ENCODE assay signal across 18 cellular contexts in the genomic region with DNA sequence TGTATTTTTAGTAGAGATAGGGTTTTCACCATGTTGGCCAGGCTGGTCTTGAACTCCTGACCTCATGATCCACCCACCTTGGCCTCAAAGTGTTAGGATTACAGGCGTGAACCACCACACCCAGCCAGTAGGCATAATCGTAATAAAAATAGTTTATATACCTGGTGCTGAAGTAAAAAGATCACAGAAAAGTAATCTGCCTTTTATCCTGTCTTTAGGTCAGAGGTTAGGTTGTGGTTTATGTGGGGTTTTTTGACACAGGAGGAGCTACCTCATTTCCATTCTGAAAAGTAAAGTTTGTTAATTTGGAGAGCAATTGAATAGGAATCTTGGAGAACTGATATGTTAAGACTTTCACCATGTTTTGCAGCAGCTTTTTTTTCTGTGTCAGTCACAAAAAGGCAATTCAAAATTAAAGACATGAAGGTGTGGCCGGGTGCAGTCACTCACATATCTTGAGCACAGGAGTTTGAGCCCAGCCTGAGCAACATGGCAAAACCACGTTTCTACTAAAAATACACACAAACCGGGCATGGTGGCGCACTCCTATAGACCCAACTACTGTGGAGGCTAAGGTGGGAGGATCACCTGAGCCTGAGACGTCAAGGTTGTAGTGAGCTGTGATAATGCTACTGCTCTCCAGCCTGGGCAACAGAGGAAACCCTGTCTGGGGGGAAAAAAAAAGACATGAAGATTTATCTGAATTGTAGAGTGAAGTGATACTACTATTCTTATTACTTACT. TPM values are rescaled to one million over a fixed set of nuclear protein-coding genes. Genes with fewer than 3 reads are reported as not detected.
DNase-seq lines count a peak whose midpoint lies in the region; ATAC-seq lines count a peak whose summit lies in the region.
"Had no signal": no experiment of that assay in that cellular context is flagged by ENCODE, and none has a peak within 500 bp of the region (broad histone marks: within the 10 kb centered on the region; RNA-seq: fewer than 3 reads in every experiment).

No MANE protein-coding gene starts in this region.

- no peak for DNase-seq in activated T-cell treated with anti-CD3 and anti-CD28 coated beads, Interleukin-2, amount 50 U/mL, for 72 hours
- no peak for DNase-seq in activated T-cell treated with anti-CD3 and anti-CD28 coated beads, Interleukin-2, amount 50 U/mL, for 48 hours
- no peak for DNase-seq in T-helper 2 cell treated with Interferon-gamma antibody and Interleukin-4, amounts not matched to agents 5 μg/mL and 100 μg/mL, for 36 hours (ENCODE audit: low spot score)
- DNase-seq in central memory CD8-positive, alpha-beta T cell (ENCODE audit: low spot score in 2 of 2), result no peak
- DNase-seq in COR-L47 (lab: John Stamatoyannopoulos, UW), result no peak
- DNase-seq in NCI-H1105 (lab: John Stamatoyannopoulos, UW), result no peak
- DNase-seq in stimulated activated CD4-positive, alpha-beta T cell treated with anti-CD3 and anti-CD28 coated beads, Interleukin-2, amount 100 ng/mL, for 24 hours, result no peak
- DNase-seq: activated T-cell treated with anti-CD3 and anti-CD28 coated beads, Interleukin-2, amount 50 U/mL, for 4 hours; amygdala; IMR-90; NCI-H1417 treated with DMSO at 0.1 percent for 48 hours; NCI-H510A; SJCRH30; spleen; stimulated activated CD4-positive, alpha-beta T cell treated with anti-CD3 and anti-CD28 coated beads, Interleukin-4, amount 100 ng/mL, for 4 hours; T-cell had no signal

- H3K36me3 Mint-ChIP-seq in activated T-cell treated with anti-CD3 and anti-CD28 coated beads, Interleukin-2, amount 50 U/mL, for 72 hours (ENCODE audit: insufficient read depth in 2 of 2), result peaks cover 6 to 32% of the 10 kb centered on the region in 2 donors
- H3K36me3 Mint-ChIP-seq in T-helper 2 cell treated with Interferon-gamma antibody and Interleukin-4, amounts not matched to agents 5 μg/mL and 100 μg/mL, for 36 hours (ENCODE audit: low read depth), result peaks cover 67% of the 10 kb centered on the region
- peaks cover 62% of the 10 kb centered on the region for H3K36me3 Mint-ChIP-seq in central memory CD8-positive, alpha-beta T cell (ENCODE audit: insufficient read depth)
- H3K36me3 Mint-ChIP-seq in stimulated activated naive CD8-positive, alpha-beta T cell treated with anti-CD3 and anti-CD28 coated beads, Interleukin-15, Interleukin-2, amounts not matched to agents 100 ng/mL and 50 ng/mL, for 24 hours (ENCODE audit: low read depth), result peaks cover 88% of the 10 kb centered on the region

- H3K27ac Mint-ChIP-seq in activated T-cell treated with anti-CD3 and anti-CD28 coated beads, Interleukin-2, amount 50 U/mL, for 72 hours, result peak overlapping the region; percentile 12
- H3K27ac Mint-ChIP-seq in T-helper 2 cell treated with Interferon-gamma antibody and Interleukin-4, amounts not matched to agents 5 μg/mL and 100 μg/mL, for 36 hours, result peak overlapping the region; percentile 70
- peak overlapping the region; percentile 49 for H3K27ac Mint-ChIP-seq in central memory CD8-positive, alpha-beta T cell (ENCODE audit: low read depth)
- H3K27ac Mint-ChIP-seq in stimulated activated naive CD8-positive, alpha-beta T cell treated with anti-CD3 and anti-CD28 coated beads, Interleukin-15, Interleukin-2, amounts not matched to agents 100 ng/mL and 50 ng/mL, for 24 hours, result peak overlapping the region; percentile 63

- no peaks in the 10 kb centered on the region for H3K9me3 Mint-ChIP-seq in activated T-cell treated with anti-CD3 and anti-CD28 coated beads, Interleukin-2, amount 50 U/mL, for 72 hours
- H3K9me3 Mint-ChIP-seq in T-helper 2 cell treated with Interferon-gamma antibody and Interleukin-4, amounts not matched to agents 5 μg/mL and 100 μg/mL, for 36 hours, result no peaks in the 10 kb centered on the region
- H3K9me3 Mint-ChIP-seq in central memory CD8-positive, alpha-beta T cell, result no peaks in the 10 kb centered on the region
- H3K9me3 Mint-ChIP-seq in stimulated activated naive CD8-positive, alpha-beta T cell treated with anti-CD3 and anti-CD28 coated beads, Interleukin-15, Interleukin-2, amounts not matched to agents 100 ng/mL and 50 ng/mL, for 24 hours, result no peaks in the 10 kb centered on the region
- H3K9me3 Mint-ChIP-seq: activated T-cell treated with anti-CD3 and anti-CD28 coated beads, Interleukin-2, amount 50 U/mL, for 4 hours; T-cell had no signal

- peak in 1 of 2 donors; percentile 25 for ATAC-seq in activated T-cell treated with anti-CD3 and anti-CD28 coated beads, Interleukin-2, amount 50 U/mL, for 72 hours (replicated peaks in 1 of 2)
- no peak for ATAC-seq in central memory CD8-positive, alpha-beta T cell (replicated peaks; ENCODE audit: extremely low read depth, poor library complexity, severe bottlenecking)
- ATAC-seq: Panc1 had no signal

- no peaks in the 10 kb centered on the region for H3K27me3 Mint-ChIP-seq in activated T-cell treated with anti-CD3 and anti-CD28 coated beads, Interleukin-2, amount 50 U/mL, for 72 hours (ENCODE audit: low read depth)
- H3K27me3 Mint-ChIP-seq in T-helper 2 cell treated with Interferon-gamma antibody and Interleukin-4, amounts not matched to agents 5 μg/mL and 100 μg/mL, for 36 hours (ENCODE audit: low read depth), result no peaks in the 10 kb centered on the region
- H3K27me3 Mint-ChIP-seq in central memory CD8-positive, alpha-beta T cell, result no peaks in the 10 kb centered on the region
- no peaks in the 10 kb centered on the region for H3K27me3 Mint-ChIP-seq in stimulated activated naive CD8-positive, alpha-beta T cell treated with anti-CD3 and anti-CD28 coated beads, Interleukin-15, Interleukin-2, amounts not matched to agents 100 ng/mL and 50 ng/mL, for 24 hours
- H3K27me3 Mint-ChIP-seq: T-cell had no signal

- no peak overlapping the region for H3K4me3 Mint-ChIP-seq in activated T-cell treated with anti-CD3 and anti-CD28 coated beads, Interleukin-2, amount 50 U/mL, for 72 hours
- no peak overlapping the region for H3K4me3 Mint-ChIP-seq in T-helper 2 cell treated with Interferon-gamma antibody and Interleukin-4, amounts not matched to agents 5 μg/mL and 100 μg/mL, for 36 hours
- H3K4me3 Mint-ChIP-seq in central memory CD8-positive, alpha-beta T cell, result no peak overlapping the region
- no peak overlapping the region for H3K4me3 Mint-ChIP-seq in stimulated activated naive CD8-positive, alpha-beta T cell treated with anti-CD3 and anti-CD28 coated beads, Interleukin-15, Interleukin-2, amounts not matched to agents 100 ng/mL and 50 ng/mL, for 24 hours
- H3K4me3 Mint-ChIP-seq: activated T-cell treated with anti-CD3 and anti-CD28 coated beads, Interleukin-2, amount 50 U/mL, for 4 hours; T-cell had no signal

- H3K4me1 Mint-ChIP-seq in activated T-cell treated with anti-CD3 and anti-CD28 coated beads, Interleukin-2, amount 50 U/mL, for 72 hours (ENCODE audit: low read depth), result peaks cover 37% of the 10 kb centered on the region
- H3K4me1 Mint-ChIP-seq in T-helper 2 cell treated with Interferon-gamma antibody and Interleukin-4, amounts not matched to agents 5 μg/mL and 100 μg/mL, for 36 hours (ENCODE audit: low read depth), result peaks cover 19% of the 10 kb centered on the region
- H3K4me1 Mint-ChIP-seq in central memory CD8-positive, alpha-beta T cell, result peaks cover 21% of the 10 kb centered on the region
- peaks cover 28% of the 10 kb centered on the region for H3K4me1 Mint-ChIP-seq in stimulated activated naive CD8-positive, alpha-beta T cell treated with anti-CD3 and anti-CD28 coated beads, Interleukin-15, Interleukin-2, amounts not matched to agents 100 ng/mL and 50 ng/mL, for 24 hours (ENCODE audit: low read depth)

RNA-seq across cellular contexts. Expression of gene CCNT2, which starts 31.5 kb away (rescaled TPM):
- total RNA-seq in activated T-cell treated with anti-CD3 and anti-CD28 coated beads, Interleukin-2, amount 50 U/mL, for 72 hours, result 10 to 100 TPM; 37.8 to 44.0 TPM

Comparison
In these comparisons a context has a peak if more than half of its experiments do, and no peak if none do; other contexts are left out.
1. H3K27ac Mint-ChIP-seq: peak in every context shown above with its lines; median percentile 70 in T-helper 2 cell treated with Interferon-gamma antibody and Interleukin-4, amounts not matched to agents 5 μg/mL and 100 μg/mL, for 36 hours; 63 in stimulated activated naive CD8-positive, alpha-beta T cell treated with anti-CD3 and anti-CD28 coated beads, Interleukin-15, Interleukin-2, amounts not matched to agents 100 ng/mL and 50 ng/mL, for 24 hours; 49 in central memory CD8-positive, alpha-beta T cell; 12 in activated T-cell treated with anti-CD3 and anti-CD28 coated beads, Interleukin-2, amount 50 U/mL, for 72 hours.